In the genomic region with DNA sequence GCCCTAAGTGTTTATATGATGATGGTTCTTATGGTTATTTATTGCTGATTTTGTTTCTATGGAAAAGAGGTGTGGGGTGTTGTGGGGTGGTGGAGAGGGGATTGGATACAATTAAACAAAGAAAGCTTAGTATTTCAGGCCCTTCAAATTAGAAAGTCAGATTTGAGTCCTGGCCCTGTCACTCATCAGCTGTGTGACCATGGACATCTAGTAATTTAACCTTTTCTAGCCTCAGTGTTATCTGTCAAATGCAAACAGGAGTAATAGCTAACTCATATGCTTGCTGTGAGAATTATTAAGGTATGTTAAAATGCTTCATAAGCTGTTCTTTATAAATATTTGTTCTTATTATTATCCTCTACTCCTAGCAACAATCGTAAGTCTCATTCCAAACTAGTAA, we compare ENCODE assay signal across 17 cellular contexts. TPM values are rescaled to one million over a fixed set of nuclear protein-coding genes. Genes with fewer than 3 reads are reported as not detected.
A peak's percentile ranks its signal among the peaks of the same experiment; 100 is the strongest.
DNase-seq lines count a peak whose midpoint lies in the region; ATAC-seq and TF ChIP-seq lines count a peak whose summit lies in the region.
"Had no signal": no experiment of that assay in that cellular context is flagged by ENCODE, and none has a peak within 500 bp of the region (broad histone marks: within the 10 kb centered on the region; RNA-seq: fewer than 3 reads in every experiment).

No MANE protein-coding gene starts in this region.

- no peaks in the 10 kb centered on the region for H3K9me3 Mint-ChIP-seq in activated T-cell treated with anti-CD3 and anti-CD28 coated beads, Interleukin-2, amount 50 U/mL, for 72 hours
- H3K9me3 Mint-ChIP-seq in T-cell: no peaks in the 10 kb centered on the region
- H3K9me3 Mint-ChIP-seq in immature natural killer cell: no peaks in the 10 kb centered on the region
- no peaks in the 10 kb centered on the region for H3K9me3 Mint-ChIP-seq in progenitor cell of endocrine pancreas (ENCODE audit: low read depth)
- H3K9me3 Mint-ChIP-seq: activated naive CD8-positive, alpha-beta T cell treated with anti-CD3 and anti-CD28 coated beads, Interleukin-2, amount 10 ng/mL, durations not matched to agents 7 days and 5 days had no signal

- ATAC-seq in activated T-cell treated with anti-CD3 and anti-CD28 coated beads, Interleukin-2, amount 50 U/mL, for 72 hours (replicated peaks in 1 of 2): no peak
- no peak for ATAC-seq in T-cell (replicated peaks in 1 of 4)
- ATAC-seq: pancreas had no signal

- TF ChIP-seq CTCF in progenitor cell of endocrine pancreas (IDR thresholded peaks at IDR 0.05; ENCODE audit: unreplicated experiment): no peak
- no peak for TF ChIP-seq CTCF in RWPE1 (conservative IDR thresholded peaks at IDR 0.05; ENCODE audit: low read depth)

- POLR2A ChIA-PET in T-cell (lab: Charles Lee): interaction anchor here (0.6 to 0.9 kb wide), 3 partner anchors 21 to 153 kb away, joined by 3 to 12 read pairs (median 3); partner anchors contain the start of gene SLC30A6 (in 1 of the 2)
- POLR2A ChIA-PET in RWPE1 (lab: Yijun Ruan, JAX; ENCODE audit: low non-redundant PET): no interaction called here

- H3K4me3 Mint-ChIP-seq in activated T-cell treated with anti-CD3 and anti-CD28 coated beads, Interleukin-2, amount 50 U/mL, for 72 hours: no peak overlapping the region
- H3K4me3 Mint-ChIP-seq in T-cell (peak overlapping the region in 1 of 3 donors; percentile 39), immature natural killer cell (peak overlapping the region in 1 of 5 donors; percentile 22), progenitor cell of endocrine pancreas (ENCODE audit: low read depth) (peak overlapping the region; percentile 42)

- no peaks in the 10 kb centered on the region for H3K36me3 Mint-ChIP-seq in activated T-cell treated with anti-CD3 and anti-CD28 coated beads, Interleukin-2, amount 50 U/mL, for 72 hours (ENCODE audit: insufficient read depth in 2 of 2)
- H3K36me3 Mint-ChIP-seq in T-cell (peaks cover 8% of the 10 kb centered on the region), immature natural killer cell (peaks cover 0 to 7% (median 6%) of the 10 kb centered on the region in 3 donors), progenitor cell of endocrine pancreas (ENCODE audit: insufficient read depth) (peaks cover 6% of the 10 kb centered on the region)

- peak overlapping the region; percentile 57 for H3K27ac Mint-ChIP-seq in activated T-cell treated with anti-CD3 and anti-CD28 coated beads, Interleukin-2, amount 50 U/mL, for 72 hours
- H3K27ac Mint-ChIP-seq in T-cell (peak overlapping the region; percentile 24 to 71), immature natural killer cell (peak overlapping the region in 5 of 6 donors; percentile 31 to 96 (median 71)), progenitor cell of endocrine pancreas (no peak overlapping the region)

- peaks cover 34% of the 10 kb centered on the region for H3K4me1 Mint-ChIP-seq in activated T-cell treated with anti-CD3 and anti-CD28 coated beads, Interleukin-2, amount 50 U/mL, for 72 hours (ENCODE audit: low read depth)
- H3K4me1 Mint-ChIP-seq in T-cell (peaks cover 24 to 29% (median 26%) of the 10 kb centered on the region in 3 donors), immature natural killer cell (peaks cover 27 to 34% of the 10 kb centered on the region in 2 donors), progenitor cell of endocrine pancreas (ENCODE audit: low read depth) (peaks cover 13% of the 10 kb centered on the region)

- CTCF ChIA-PET in T-cell (lab: Charles Lee) (interaction anchor here (0.6 to 1.0 kb wide), 2 partner anchors 15 to 27 kb away, joined by 3 read pairs; partner anchors contain the start of gene DPY30 (in 1 of the 2)), RWPE1 (lab: Yijun Ruan, JAX) (interaction anchor here (0.5 to 0.7 kb wide), 3 partner anchors 95 to 1951 kb away, joined by 4 to 11 read pairs (median 4); no protein-coding TSS in a partner anchor)

- H3K27ac ChIP-seq in RWPE1: no peak overlapping the region
- H3K27ac ChIP-seq: pancreas, suprapubic skin had no signal

- DNase-seq in activated T-cell treated with anti-CD3 and anti-CD28 coated beads, Interleukin-2, amount 50 U/mL, for 72 hours: no peak
- DNase-seq in activated T-cell treated with anti-CD3 and anti-CD28 coated beads, Interleukin-2, amount 50 U/mL, for 48 hours: no peak
- no peak for DNase-seq in T-cell
- no peak for DNase-seq in immature natural killer cell
- DNase-seq in progenitor cell of endocrine pancreas (ENCODE audit: low spot score, unreplicated experiment): no peak
- DNase-seq in RWPE1 (ENCODE audit: low spot score): no peak
- DNase-seq in DMS79 treated with DMSO at 0.1 percent for 48 hours (lab: John Stamatoyannopoulos, UW): no peak
- DNase-seq in mucosa of gallbladder (ENCODE audit: low spot score): no peak
- DNase-seq: activated naive CD8-positive, alpha-beta T cell treated with anti-CD3 and anti-CD28 coated beads, Interleukin-2, amount 10 ng/mL, durations not matched to agents 7 days and 5 days; dermis blood vessel endothelial cell; foreskin melanocyte; KG1; NCI-H1048; NCI-H2029 treated with DMSO at 0.1 percent for 48 hours; NCI-H524; pancreas had no signal

- no peaks in the 10 kb centered on the region for H3K27me3 Mint-ChIP-seq in activated T-cell treated with anti-CD3 and anti-CD28 coated beads, Interleukin-2, amount 50 U/mL, for 72 hours (ENCODE audit: low read depth)
- H3K27me3 Mint-ChIP-seq in T-cell (no peaks in the 10 kb centered on the region), immature natural killer cell (ENCODE audit: low read depth in 3 of 3) (peaks cover 7 to 15% (median 10%) of the 10 kb centered on the region in 3 donors), progenitor cell of endocrine pancreas (no peaks in the 10 kb centered on the region)
- H3K27me3 Mint-ChIP-seq: activated naive CD8-positive, alpha-beta T cell treated with anti-CD3 and anti-CD28 coated beads, Interleukin-2, amount 10 ng/mL, durations not matched to agents 7 days and 5 days had no signal

RNA-seq across cellular contexts. Expression of gene MEMO1, which starts 2.1 kb away (rescaled TPM):
- total RNA-seq in activated T-cell treated with anti-CD3 and anti-CD28 coated beads, Interleukin-2, amount 50 U/mL, for 72 hours: 10 to 100 TPM; 45.9 to 47.7 TPM
- total RNA-seq in T-cell (10 to 100 TPM; 35.0 to 46.3 (median 41.5) TPM), progenitor cell of endocrine pancreas (52.3 and 55.6 TPM in 2 replicates), mucosa of gallbladder (31.5 TPM)
- polyA plus RNA-seq in immature natural killer cell: 10 to 100 TPM; 32.8 to 49.1 (median 35.6) TPM

RNA-seq across cellular contexts. Expression of gene DPY30, which starts 26.7 kb away (rescaled TPM):
- 10 to 100 TPM; 59.1 to 70.9 TPM for total RNA-seq in activated T-cell treated with anti-CD3 and anti-CD28 coated beads, Interleukin-2, amount 50 U/mL, for 72 hours
- total RNA-seq in T-cell (10 to 100 TPM; 30.3 to 54.1 (median 45.6) TPM), progenitor cell of endocrine pancreas (99.2 and 101 TPM in 2 replicates), mucosa of gallbladder (65.1 TPM)
- polyA plus RNA-seq in immature natural killer cell: 100 to 1,000 TPM; 130 to 163 (median 160) TPM

RNA-seq across cellular contexts. Expression of gene SPAST, which starts 50.5 kb away (rescaled TPM):
- 10 to 100 TPM; 24.8 to 28.6 TPM for total RNA-seq in activated T-cell treated with anti-CD3 and anti-CD28 coated beads, Interleukin-2, amount 50 U/mL, for 72 hours
- total RNA-seq in T-cell (10 to 100 TPM; 17.7 to 21.9 (median 19.9) TPM), progenitor cell of endocrine pancreas (36.0 and 36.8 TPM in 2 replicates), mucosa of gallbladder (18.1 TPM)
- polyA plus RNA-seq in immature natural killer cell: 10 to 100 TPM in 2 of 3 donors, 1 to 10 TPM in 1; 9.1 to 12.9 (median 12.5) TPM
